8 cellular contexts compared by ENCODE assay signal in genomic region chr11:124875943-124876817, GRCh38. TPM values are rescaled to one million over a fixed set of nuclear protein-coding genes. Genes with fewer than 3 reads are reported as not detected.
DNase-seq lines count a peak whose midpoint lies in the region; ATAC-seq, FAIRE-seq and TF ChIP-seq lines count a peak whose summit lies in the region.

No MANE protein-coding gene starts in this region.

- TF ChIP-seq CTCF in GM12875 (IDR thresholded peaks at IDR 0.05; ENCODE audit: borderline replicate concordance, insufficient read depth, low read depth, low read length) (peak; percentile 84), body of pancreas (IDR thresholded peaks at IDR 0.05) (peak; percentile 69 to 90 (median 81))

- no peaks in the 10 kb centered on the region for H3K36me3 ChIP-seq in body of pancreas (replicated peaks in 1 of 2; ENCODE audit: insufficient read depth in 1 of 2, low read depth in 2 of 2)
- no peaks in the 10 kb centered on the region for H3K36me3 ChIP-seq in iPS-15b (ENCODE audit: control insufficient read depth, insufficient read depth, low read length)

- H3K27ac ChIP-seq in body of pancreas, result peak overlapping the region; percentile 67 to 83 (median 78)

- H3K27me3 ChIP-seq in body of pancreas (no peaks in the 10 kb centered on the region), iPS-15b (ENCODE audit: control insufficient read depth, insufficient read depth, low read length) (peaks cover 58% of the 10 kb centered on the region)

- peak overlapping the region; percentile 51 for H3K4me3 ChIP-seq in GM12875 (ENCODE audit: low read depth, low read length)
- H3K4me3 ChIP-seq in body of pancreas, result peak overlapping the region in 1 of 2 donors; percentile 19
- peak overlapping the region; percentile 79 for H3K4me3 ChIP-seq in iPS-15b (ENCODE audit: low read depth, low read length)
- peak overlapping the region; percentile 65 for H3K4me3 ChIP-seq in skeletal muscle cell (ENCODE audit: low read depth, low read length)

- FAIRE-seq in TTC549 (lab: Jason Lieb, UNC), result peak; percentile 72

- H3K9me3 ChIP-seq in body of pancreas (no peaks in the 10 kb centered on the region), iPS-15b (ENCODE audit: control insufficient read depth, insufficient read depth, low read length) (no peaks in the 10 kb centered on the region)

- WGBS in body of pancreas, 2 donors, result 0 to 1% methylated on average over 14 to 56 of the region's 69 CpGs

- peak overlapping the region; percentile 76 for H3K9ac ChIP-seq in iPS-15b (ENCODE audit: low read depth, low read length)

- intact Hi-C loops in body of pancreas (cut with DNase I), result no loop called here

- DNase-seq in NCI-H1105 treated with DMSO at 0.1 percent for 48 hours (lab: John Stamatoyannopoulos, UW) (peak; percentile 98), body of pancreas (peak; percentile 79 to 86 (median 82)), skeletal muscle cell (ENCODE audit: low read depth) (peak; percentile 88), cortex of kidney (lab: John Stamatoyannopoulos, UW) (no peak)

- TF ChIP-seq POLR2A in body of pancreas (IDR thresholded peaks at IDR 0.05), result peak; percentile 32 to 63 (median 63)

- H3K4me1 ChIP-seq in body of pancreas (peaks cover 18% of the 10 kb centered on the region), iPS-15b (ENCODE audit: control insufficient read depth, insufficient read depth, low read length) (peaks cover 4% of the 10 kb centered on the region)

- ATAC-seq in HG02759 (IDR thresholded peaks at IDR 0.05; ENCODE audit: unreplicated experiment) (peak; percentile 92), body of pancreas (peak; percentile 93)

RNA-seq across cellular contexts. Expression of gene ROBO3, which starts 10.9 kb away (rescaled TPM):
- 1 to 10 TPM; 1.3 to 9.9 TPM for total RNA-seq in body of pancreas

RNA-seq across cellular contexts. Expression of gene ROBO4, which starts 21.5 kb away (rescaled TPM):
- 10 to 100 TPM; 13.2 to 21.4 TPM for total RNA-seq in body of pancreas

RNA-seq across cellular contexts. Expression of gene HEPN1, which starts 42.9 kb away (rescaled TPM):
- not detected for total RNA-seq in body of pancreas

RNA-seq across cellular contexts. Expression of gene HEPACAM, which starts 59.7 kb away (rescaled TPM):
- 1 to 10 TPM in 1 of 2 donors, under 1 TPM in 1; 0.26 to 7.9 TPM for total RNA-seq in body of pancreas
